Comparison of ENCODE assay signal across 26 cellular contexts in the genomic region with DNA sequence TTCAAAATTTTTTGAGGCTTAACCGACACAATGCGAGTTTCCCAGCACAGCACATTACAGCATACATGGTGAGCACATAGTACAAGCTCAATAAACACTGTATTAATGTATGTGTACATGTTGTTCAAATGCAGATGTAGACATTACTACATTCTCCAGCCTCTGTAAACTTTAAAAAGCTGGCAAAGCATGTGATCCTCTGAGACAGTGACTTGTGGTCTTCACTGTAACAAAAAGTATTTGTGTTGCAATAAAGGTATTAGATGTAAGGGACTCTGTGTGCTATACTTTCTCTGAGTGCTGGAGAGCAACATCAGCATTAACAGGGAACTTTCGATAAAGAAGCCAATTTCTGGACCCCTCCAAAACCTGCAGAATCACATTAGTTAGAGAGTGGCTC. TPM values are rescaled to one million over a fixed set of nuclear protein-coding genes. Genes with fewer than 3 reads are reported as not detected.
DNase-seq lines count a peak whose midpoint lies in the region; ATAC-seq, FAIRE-seq and TF ChIP-seq lines count a peak whose summit lies in the region.
"Had no signal": no experiment of that assay in that cellular context is flagged by ENCODE, and none has a peak within 500 bp of the region (broad histone marks: within the 10 kb centered on the region; RNA-seq: fewer than 3 reads in every experiment).

No MANE protein-coding gene starts in this region.

- H3K56ac ChIP-seq in H9 (ENCODE audit: insufficient read length, low read depth, low read length), result no peak overlapping the region

- no peaks in the 10 kb centered on the region; the same call in 1 of the 2 replicates for H4K20me1 ChIP-seq in HepG2 (ENCODE audit: insufficient read depth, low read length)
- H4K20me1 ChIP-seq in H9 (ENCODE audit: control insufficient read depth, insufficient read depth, insufficient read length), result no peaks in the 10 kb centered on the region

- H3K4me2 ChIP-seq in HepG2 (ENCODE audit: low read depth, low read length), result no peak overlapping the region
- no peak overlapping the region for H3K4me2 ChIP-seq in mesenchymal stem cell (ENCODE audit: low read length, poor library complexity, severe bottlenecking)
- H3K4me2 ChIP-seq in H9 (ENCODE audit: insufficient read depth, insufficient read length, low read length), result no peak overlapping the region
- H3K4me2 ChIP-seq: KMS-11, SK-N-SH had no signal

- H3K27me3 ChIP-seq in HepG2 (ENCODE audit: control insufficient read depth in 1 of 2, insufficient read depth in 2 of 2, low read length in 2 of 2) (no peaks in the 10 kb centered on the region), right lobe of liver (no peaks in the 10 kb centered on the region), adipocyte (replicated peaks; ENCODE audit: control insufficient read depth, insufficient read depth, low read length) (no peaks in the 10 kb centered on the region), mesenchymal stem cell (ENCODE audit: control insufficient read depth in 1 of 2, insufficient read depth in 1 of 2, low read length in 2 of 2) (no peaks in the 10 kb centered on the region), upper lobe of right lung (no peaks in the 10 kb centered on the region), H9 (ENCODE audit: insufficient read depth, low read length) (no peaks in the 10 kb centered on the region)

- 98% methylated on average over 3 of the region's 3 CpGs for WGBS in HepG2 (ENCODE audit: low lambda C conversion rate)
- 96% methylated on average over 3 of the region's 3 CpGs for WGBS in right lobe of liver (ENCODE audit: insufficient coverage, low coverage, low lambda C conversion rate, missing lambda C conversion rate)
- 100% methylated on average over 3 of the region's 3 CpGs for WGBS in mesenchymal stem cell
- WGBS in H9 (ENCODE audit: extremely low coverage, insufficient read length, low lambda C conversion rate), result no CpG with 5 or more reads among the region's 3 CpGs

- H3K36me3 ChIP-seq in HepG2 (replicated peaks in 1 of 2; ENCODE audit: control insufficient read depth in 1 of 2, insufficient read depth in 2 of 2, low read length in 2 of 2), result peaks cover 0 to 20% of the 10 kb centered on the region in 2 experiments
- H3K36me3 ChIP-seq in right lobe of liver, result peaks cover 0 to 40% (median under 1%) of the 10 kb centered on the region in 4 donors
- peaks cover 30% of the 10 kb centered on the region for H3K36me3 ChIP-seq in adipocyte (ENCODE audit: control insufficient read depth, insufficient read depth, low read length, severe bottlenecking)
- peaks cover 30 to 47% of the 10 kb centered on the region in 2 experiments for H3K36me3 ChIP-seq in mesenchymal stem cell (ENCODE audit: control insufficient read depth in 1 of 2, insufficient read depth in 2 of 2, low read depth in 1 of 2, low read length in 2 of 2)
- peaks cover 68% of the 10 kb centered on the region for H3K36me3 ChIP-seq in upper lobe of right lung

- TF ChIP-seq CTCF in HepG2 (CRISPR knock-in tag; IDR thresholded peaks at IDR 0.05), result no peak
- no peak for TF ChIP-seq CTCF in right lobe of liver (IDR thresholded peaks at IDR 0.05)
- TF ChIP-seq CTCF in upper lobe of right lung (IDR thresholded peaks at IDR 0.05), result no peak
- no peak for TF ChIP-seq CTCF in H9 (conservative IDR thresholded peaks at IDR 0.05)
- TF ChIP-seq CTCF in omental fat pad (IDR thresholded peaks at IDR 0.05), result no peak

- H3K27ac ChIP-seq in HepG2 (ENCODE audit: extremely low read length, insufficient read depth, low read length) (no peak overlapping the region), right lobe of liver (no peak overlapping the region), mesenchymal stem cell (ENCODE audit: low read length, poor library complexity, severe bottlenecking) (no peak overlapping the region), upper lobe of right lung (no peak overlapping the region), H9 (ENCODE audit: insufficient read length, low read depth, low read length) (no peak overlapping the region)
- H3K27ac ChIP-seq: KMS-11 had no signal

- no peak for TF ChIP-seq EP300 in HepG2 (IDR thresholded peaks at IDR 0.05; ENCODE audit: low read depth in 2 of 2, low read length in 2 of 2)
- no peak for TF ChIP-seq EP300 in HepG2 (CRISPR knock-in tag; IDR thresholded peaks at IDR 0.05; ENCODE audit: borderline replicate concordance)

- TF ChIP-seq POLR2A in HepG2 (IDR thresholded peaks at IDR 0.05; ENCODE audit: insufficient read depth in 1 of 2, low read depth in 2 of 2, low read length in 2 of 2) (no peak), right lobe of liver (IDR thresholded peaks at IDR 0.05) (no peak)

- in situ Hi-C loops in HepG2 (cut with HindIII; ENCODE audit: extremely low pct_ligation_motif_present, low pct_unique_long_range_greater_than_20kb), result loop anchor here (25.0 kb wide), 1 partner anchor 778 kb away; a partner anchor contains a TSS

- no peak overlapping the region for H3K4me3 ChIP-seq in HepG2 (replicated peaks in 1 of 3; ENCODE audit: insufficient read depth in 1 of 3, low read depth in 2 of 3, low read length in 3 of 3)
- no peak overlapping the region for H3K4me3 ChIP-seq in right lobe of liver
- no peak overlapping the region for H3K4me3 ChIP-seq in adipocyte (ENCODE audit: low read length)
- H3K4me3 ChIP-seq in mesenchymal stem cell (ENCODE audit: insufficient read depth in 1 of 2, low read depth in 1 of 2, low read length in 2 of 2), result no peak overlapping the region
- H3K4me3 ChIP-seq in upper lobe of right lung, result no peak overlapping the region

- peaks cover 7% of the 10 kb centered on the region for H3K79me1 ChIP-seq in mesenchymal stem cell (replicated peaks; ENCODE audit: low read length, poor library complexity, severe bottlenecking)
- H3K79me1 ChIP-seq in H9 (ENCODE audit: insufficient read depth, low read depth, low read length, poor library complexity, severe bottlenecking), result peaks cover 18% of the 10 kb centered on the region

- H3K14ac ChIP-seq in mesenchymal stem cell (ENCODE audit: low read length in 2 of 2), result no peak overlapping the region
- H3K14ac ChIP-seq in H9 (ENCODE audit: insufficient read depth, low read length), result no peak overlapping the region

- peaks cover 49 to 78% (median 59%) of the 10 kb centered on the region in 3 experiments for H3K36me3 Mint-ChIP-seq in H9 (ENCODE audit: insufficient read depth in 1 of 3, low read depth in 3 of 3)
- peaks cover 69% of the 10 kb centered on the region for H3K36me3 Mint-ChIP-seq in activated CD4-positive, alpha-beta T cell treated with anti-CD3 and anti-CD28 coated beads, Interleukin-2, amount 10 ng/mL, durations not matched to agents 7 days and 5 days (ENCODE audit: low read depth)

- POLR2A ChIA-PET in HepG2 (lab: Yijun Ruan, JAX), result interaction anchor here (0.8 kb wide), 1 partner anchor 11 kb away, joined by 3 read pairs; no protein-coding TSS in a partner anchor
- POLR2A ChIA-PET in activated CD4-positive, alpha-beta T cell treated with anti-CD3 and anti-CD28 coated beads, Interleukin-2, amount 10 ng/mL, durations not matched to agents 7 days and 5 days (lab: Charles Lee), result no interaction called here

- H3K27me3 Mint-ChIP-seq in H9 (ENCODE audit: low read depth), result no peaks in the 10 kb centered on the region
- no peaks in the 10 kb centered on the region for H3K27me3 Mint-ChIP-seq in activated CD4-positive, alpha-beta T cell treated with anti-CD3 and anti-CD28 coated beads, Interleukin-2, amount 10 ng/mL, durations not matched to agents 7 days and 5 days
- H3K27me3 Mint-ChIP-seq: CD8-positive, alpha-beta memory T cell; IgD-negative memory B cell had no signal

- H3K4ac ChIP-seq in mesenchymal stem cell (ENCODE audit: low read depth in 1 of 2, low read length in 2 of 2), result no peak overlapping the region
- no peak overlapping the region for H3K4ac ChIP-seq in H9 (ENCODE audit: low read depth, low read length)

- H2AFZ ChIP-seq in HepG2 (ENCODE audit: low read length), result no peak overlapping the region
- no peak overlapping the region for H2AFZ ChIP-seq in mesenchymal stem cell (ENCODE audit: low read depth, low read length)
- H2AFZ ChIP-seq in H9 (ENCODE audit: low read length), result no peak overlapping the region

- H2AK5ac ChIP-seq in mesenchymal stem cell (ENCODE audit: low read length, severe bottlenecking) (no peak overlapping the region), H9 (ENCODE audit: insufficient read length, low read length) (no peak overlapping the region)

- H3K4me1 Mint-ChIP-seq in H9, result peaks cover 26 to 30% of the 10 kb centered on the region in 2 experiments
- peaks cover 14% of the 10 kb centered on the region for H3K4me1 Mint-ChIP-seq in activated CD4-positive, alpha-beta T cell treated with anti-CD3 and anti-CD28 coated beads, Interleukin-2, amount 10 ng/mL, durations not matched to agents 7 days and 5 days

- no peak for FAIRE-seq in HepG2 (lab: Jason Lieb, UNC)
- FAIRE-seq: GM12891 had no signal

- no TSS peak for BruUV-seq in HepG2 (replicated peaks; lab: Mats Ljungman, UMichigan)

- peaks cover 25% of the 10 kb centered on the region for H3K79me2 ChIP-seq in HepG2 (ENCODE audit: insufficient read depth, low read length)
- peaks cover 22% of the 10 kb centered on the region for H3K79me2 ChIP-seq in H9 (ENCODE audit: insufficient read depth, low read length)

- H3K9ac ChIP-seq in HepG2 (ENCODE audit: insufficient read depth, low read depth, low read length), result no peak overlapping the region
- H3K9ac ChIP-seq in adipocyte (ENCODE audit: low read length), result no peak overlapping the region
- H3K9ac ChIP-seq in mesenchymal stem cell (ENCODE audit: low read length), result no peak overlapping the region
- H3K9ac ChIP-seq in H9 (ENCODE audit: extremely low read depth, insufficient read length, low read length), result no peak overlapping the region
- H3K9ac ChIP-seq: KMS-11, SK-N-SH had no signal

- ATAC-seq in HepG2, result no peak
- no peak for ATAC-seq in right lobe of liver
- ATAC-seq in upper lobe of right lung, result peak; percentile 34
- ATAC-seq in omental fat pad (ENCODE audit: low FRiP score), result no peak
- ATAC-seq: PC-3 had no signal

- no peak overlapping the region for H4K5ac ChIP-seq in H9 (ENCODE audit: insufficient read length, low read depth, low read length)

- H3K27ac Mint-ChIP-seq in H9, result no peak overlapping the region
- no peak overlapping the region for H3K27ac Mint-ChIP-seq in activated CD4-positive, alpha-beta T cell treated with anti-CD3 and anti-CD28 coated beads, Interleukin-2, amount 10 ng/mL, durations not matched to agents 7 days and 5 days
- H3K27ac Mint-ChIP-seq: IgD-negative memory B cell had no signal

- H3K18ac ChIP-seq in mesenchymal stem cell (ENCODE audit: low read depth in 1 of 2, low read length in 2 of 2) (no peak overlapping the region), H9 (ENCODE audit: insufficient read length, low read depth, low read length) (no peak overlapping the region)

- H3K9me3 ChIP-seq in HepG2 (ENCODE audit: low read length) (no peaks in the 10 kb centered on the region), right lobe of liver (no peaks in the 10 kb centered on the region), adipocyte (ENCODE audit: control insufficient read depth, low read length) (no peaks in the 10 kb centered on the region), mesenchymal stem cell (ENCODE audit: control insufficient read depth, low read length) (no peaks in the 10 kb centered on the region), upper lobe of right lung (no peaks in the 10 kb centered on the region), H9 (ENCODE audit: control insufficient read depth, low read depth, low read length) (no peaks in the 10 kb centered on the region)
- H3K9me3 ChIP-seq: SK-N-SH had no signal

- H2BK20ac ChIP-seq in H9 (ENCODE audit: low read depth, low read length, poor library complexity, severe bottlenecking), result no peak overlapping the region

- CTCF ChIA-PET in HepG2 (lab: Yijun Ruan, JAX; ENCODE audit: low intra/inter-chr PET ratio, low total read pairs), result no interaction called here
- CTCF ChIA-PET in activated CD4-positive, alpha-beta T cell treated with anti-CD3 and anti-CD28 coated beads, Interleukin-2, amount 10 ng/mL, durations not matched to agents 7 days and 5 days (lab: Charles Lee), result no interaction called here

- no peak for TF ChIP-seq RAD21 in HepG2 (CRISPR knock-in tag; IDR thresholded peaks at IDR 0.05)

- peaks cover 20% of the 10 kb centered on the region for H3K4me1 ChIP-seq in HepG2 (ENCODE audit: insufficient read depth, low read length)
- H3K4me1 ChIP-seq in right lobe of liver, result peaks cover 0 to 21% (median 1%) of the 10 kb centered on the region in 4 donors
- peaks cover 9% of the 10 kb centered on the region for H3K4me1 ChIP-seq in adipocyte (ENCODE audit: control insufficient read depth, insufficient read depth, low read length)
- H3K4me1 ChIP-seq in mesenchymal stem cell (ENCODE audit: control insufficient read depth, insufficient read depth, low read depth, low read length), result no peaks in the 10 kb centered on the region
- peaks cover 22% of the 10 kb centered on the region for H3K4me1 ChIP-seq in upper lobe of right lung
- H3K4me1 ChIP-seq in H9 (ENCODE audit: insufficient read depth, low read length), result 0 out of 2 replicates have a peak, but pooled peaks cover 1% of the 10 kb centered on the region

- H3K23ac ChIP-seq in mesenchymal stem cell (ENCODE audit: low read length in 2 of 2), result no peak overlapping the region
- no peak overlapping the region for H3K23ac ChIP-seq in H9 (ENCODE audit: insufficient read length, low read depth, low read length)

- H2BK120ac ChIP-seq in mesenchymal stem cell (ENCODE audit: low read depth, low read length), result no peak overlapping the region
- no peak overlapping the region for H2BK120ac ChIP-seq in H9 (ENCODE audit: low read depth, low read length, poor library complexity, severe bottlenecking)

- no peak overlapping the region for H3K4me3 Mint-ChIP-seq in H9
- no peak overlapping the region for H3K4me3 Mint-ChIP-seq in activated CD4-positive, alpha-beta T cell treated with anti-CD3 and anti-CD28 coated beads, Interleukin-2, amount 10 ng/mL, durations not matched to agents 7 days and 5 days
- H3K4me3 Mint-ChIP-seq: CD8-positive, alpha-beta memory T cell; IgD-negative memory B cell had no signal

- no peak overlapping the region for H2BK5ac ChIP-seq in mesenchymal stem cell (ENCODE audit: low read depth, low read length, poor library complexity, severe bottlenecking)
- no peak overlapping the region for H2BK5ac ChIP-seq in H9 (ENCODE audit: insufficient read length, low read length)

- DNase-seq in HepG2 (ENCODE audit: low spot score), result no peak
- no peak for DNase-seq in right lobe of liver
- peak; percentile 51 for DNase-seq in adipocyte (ENCODE audit: low read depth)
- peak; percentile 53 for DNase-seq in mesenchymal stem cell
- DNase-seq in upper lobe of right lung, result no peak
- DNase-seq in H9, result no peak
- DNase-seq in activated CD4-positive, alpha-beta T cell treated with anti-CD3 and anti-CD28 coated beads, Interleukin-2, amount 10 ng/mL, durations not matched to agents 7 days and 5 days, result no peak
- DNase-seq in omental fat pad (ENCODE audit: low spot score), result no peak
- DNase-seq: CD8-positive, alpha-beta memory T cell; DMS 273 treated with DMSO at 0.1 percent for 48 hours; DMS79 treated with DMSO at 0.1 percent for 48 hours; GF-D8; GOT3; HCEC 1CT; NCI-H1105; NCI-H1436 treated with DMSO at 0.1 percent for 48 hours; NCI-H1930; NCI-H2107; NCI-H524 treated with DMSO at 0.1 percent for 48 hours; NCI-H774; NK-92 treated with Interleukin-12 subunit alpha and Interleukin-12 subunit beta, amount 100 ng/mL, for 24 hours; PC-3; SK-N-SH had no signal

- H2BK15ac ChIP-seq in mesenchymal stem cell (ENCODE audit: low read depth, poor library complexity, severe bottlenecking) (no peak overlapping the region), H9 (ENCODE audit: low read depth, low read length) (no peak overlapping the region)

- H3K23me2 ChIP-seq in H9 (ENCODE audit: insufficient read length, low read depth, low read length, poor library complexity, severe bottlenecking), result no peaks in the 10 kb centered on the region

- H4K8ac ChIP-seq in mesenchymal stem cell (ENCODE audit: low read length), result no peak overlapping the region
- no peak overlapping the region for H4K8ac ChIP-seq in H9 (replicated peaks; ENCODE audit: insufficient read length, low read depth, low read length)

- no peak overlapping the region for H2BK12ac ChIP-seq in mesenchymal stem cell (ENCODE audit: low read length in 2 of 2)
- no peak overlapping the region for H2BK12ac ChIP-seq in H9 (ENCODE audit: insufficient read length, low read depth, low read length)

- intact Hi-C loops in HepG2 (cut with micrococcal nuclease; ENCODE audit: unreplicated experiment) (no loop called here), right lobe of liver (cut with DNase I) (no loop called here), upper lobe of right lung (cut with DNase I) (no loop called here)

- no peak overlapping the region for H3T11ph ChIP-seq in H9 (ENCODE audit: low read length)

- H4K91ac ChIP-seq in mesenchymal stem cell (ENCODE audit: low read length) (no peak overlapping the region), H9 (ENCODE audit: insufficient read length, low read depth, low read length) (no peak overlapping the region)

- H3K9me3 Mint-ChIP-seq in H9, result no peaks in the 10 kb centered on the region; a peak in 1 of 5 replicates
- peaks cover 32% of the 10 kb centered on the region for H3K9me3 Mint-ChIP-seq in activated CD4-positive, alpha-beta T cell treated with anti-CD3 and anti-CD28 coated beads, Interleukin-2, amount 10 ng/mL, durations not matched to agents 7 days and 5 days
- H3K9me3 Mint-ChIP-seq: CD8-positive, alpha-beta memory T cell; IgD-negative memory B cell had no signal

RNA-seq across cellular contexts. Expression of a gene that starts 46.4 kb away (rescaled TPM):
- total RNA-seq in HepG2 (2016; rRNA removed; fragmentation: Illumina TruSeq; extraction: Trizol) (4.6 and 5.6 TPM in 2 replicates), right lobe of liver (1 to 10 TPM; 5.2 to 10.0 (median 8.0) TPM), upper lobe of right lung (17.1 TPM), H9 (2021) (25.5 and 26.6 TPM in 2 replicates), omental fat pad (10 to 100 TPM; 10.1 to 17.5 (median 11.7) TPM)
- total RNA-seq in HepG2 (2016; cell fraction: cytosol; rRNA removed; fragmentation: Illumina TruSeq; extraction: Trizol; ENCODE audit: low read depth), result 2.2 and 2.3 TPM in 2 replicates
- 4.0 and 5.4 TPM in 2 replicates for total RNA-seq in HepG2 (2016; cell fraction: insoluble cytoplasmic fraction; rRNA removed; fragmentation: Illumina TruSeq; extraction: Trizol)
- total RNA-seq in HepG2 (2016; cell fraction: membrane; rRNA removed; fragmentation: Illumina TruSeq; extraction: Trizol), result 1.9 and 2.5 TPM in 2 replicates
- 9.6 and 9.7 TPM in 2 replicates for total RNA-seq in HepG2 (2016; cell fraction: nucleus; rRNA removed; fragmentation: Illumina TruSeq; extraction: Trizol)
- polyA plus RNA-seq in HepG2 (2011; rRNA removed), result 2.6 TPM in 2 replicates
- polyA plus RNA-seq in HepG2 (2011; cell fraction: cytosol; rRNA removed), result 0.68 and 1.6 TPM in 2 replicates
- polyA plus RNA-seq in HepG2 (2011; cell fraction: nucleus; rRNA removed), result 1.6 and 2.1 TPM in 2 replicates
- polyA plus RNA-seq in HepG2 (2012), result 3.7 and 4.1 TPM in 2 replicates
- polyA plus RNA-seq in HepG2 (2016; cell fraction: cytosol; fragmentation: Illumina TruSeq; extraction: Trizol; ENCODE audit: low read depth), result 0.17 and 0.38 TPM in 2 replicates
- polyA plus RNA-seq in HepG2 (2016; cell fraction: insoluble cytoplasmic fraction; fragmentation: Illumina TruSeq; extraction: Trizol; ENCODE audit: low read depth), result 6.1 and 6.6 TPM in 2 replicates
- polyA plus RNA-seq in HepG2 (2016; cell fraction: membrane; fragmentation: Illumina TruSeq; extraction: Trizol; ENCODE audit: low read depth), result 0.87 and 0.90 TPM in 2 replicates
- 7.1 and 7.5 TPM in 2 replicates for polyA plus RNA-seq in HepG2 (2016; cell fraction: nucleus; fragmentation: Illumina TruSeq; extraction: Trizol; ENCODE audit: insufficient read depth, low read depth)
- polyA minus RNA-seq in HepG2 (2011; rRNA and poly(A)+ RNA removed; ENCODE audit: low replicate concordance), result 1.0 and 11.6 TPM in 2 replicates
- 2.7 and 3.7 TPM in 2 replicates for polyA minus RNA-seq in HepG2 (2011; cell fraction: cytosol; rRNA and poly(A)+ RNA removed)
- 13.6 and 18.0 TPM in 2 replicates for polyA minus RNA-seq in HepG2 (2011; cell fraction: nucleus; rRNA and poly(A)+ RNA removed)
- 8.2 TPM for polyA plus RNA-seq in mesenchymal stem cell (2013, experiment 1 of 2)
- polyA plus RNA-seq in mesenchymal stem cell (2013, experiment 2 of 2), result 8.1 TPM
- 10 to 100 TPM; 12.2 to 13.8 TPM for total RNA-seq in activated CD4-positive, alpha-beta T cell treated with anti-CD3 and anti-CD28 coated beads, Interleukin-2, amount 10 ng/mL, durations not matched to agents 7 days and 5 days

Comparison
In these comparisons a context has a peak if more than half of its experiments do, and no peak if none do; other contexts are left out.
1. DNase-seq: peak in adipocyte (single experiment) and mesenchymal stem cell (single experiment); none in HepG2 (single experiment), right lobe of liver (0 of 3), upper lobe of right lung (single experiment), H9 (single experiment), activated CD4-positive, alpha-beta T cell treated with anti-CD3 and anti-CD28 coated beads, Interleukin-2, amount 10 ng/mL, durations not matched to agents 7 days and 5 days (single experiment) and omental fat pad (single experiment).